ENCODE assay signal across 30 cellular contexts in the genomic region with DNA sequence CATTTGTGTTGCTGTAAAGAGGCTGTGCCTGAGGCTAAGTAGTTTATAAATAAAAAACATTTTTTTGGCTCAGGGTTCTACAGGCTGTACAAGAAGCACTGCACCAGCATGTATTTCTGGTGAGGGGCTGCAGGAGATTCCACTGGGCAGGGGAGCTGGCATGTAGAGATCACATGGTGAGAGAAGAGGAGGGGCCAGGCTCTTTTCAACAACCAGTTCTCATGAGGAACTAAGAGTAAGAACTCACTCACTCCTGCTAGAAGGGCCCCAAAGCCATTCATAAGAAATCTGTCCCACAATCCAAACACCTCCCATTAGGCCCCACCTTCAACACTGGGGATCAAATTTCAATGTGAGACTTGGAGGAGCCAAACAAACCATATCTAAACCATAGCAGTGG.
"Had no signal": no experiment of that assay in that cellular context is flagged by ENCODE, and none has a peak within 500 bp of the region (broad histone marks: within the 10 kb centered on the region; RNA-seq: fewer than 3 reads in every experiment).

No MANE protein-coding gene starts in this region.

- H3K4me1 ChIP-seq: ascending aorta, breast epithelium, foreskin keratinocyte had no signal

- H3K27me3 ChIP-seq: adrenal gland, ascending aorta, breast epithelium, esophagus muscularis mucosa, foreskin keratinocyte, gastrocnemius medialis had no signal

- H3K9me3 ChIP-seq: adrenal gland, ascending aorta, breast epithelium, esophagus muscularis mucosa, gastrocnemius medialis had no signal

- ATAC-seq: activated CD4-positive, CD25-positive, alpha-beta regulatory T cell treated with anti-CD3 and anti-CD28 coated beads, Interleukin-2, amount 50 U/mL, for 24 hours; activated CD8-positive, alpha-beta T cell treated with anti-CD3 and anti-CD28 coated beads for 36 hours; activated naive CD8-positive, alpha-beta T cell treated with anti-CD3 and anti-CD28 coated beads, Interleukin-2, amount 50 U/mL, for 24 hours; activated T-cell treated with anti-CD3 and anti-CD28 coated beads, Interleukin-2, amount 50 U/mL, for 4 hours; activated T-helper 17 cell treated with anti-CD3 and anti-CD28 coated beads, Interleukin-2, amount 50 U/mL, for 72 hours; effector memory CD8-positive, alpha-beta T cell; foreskin keratinocyte; gastrocnemius medialis had no signal

- H3K27me3 Mint-ChIP-seq: activated CD8-positive, alpha-beta T cell treated with anti-CD3 and anti-CD28 coated beads for 36 hours; activated naive CD4-positive, alpha-beta T cell treated with anti-CD3 and anti-CD28 coated beads, Interleukin-2, amount 50 U/mL, for 24 hours; activated naive CD8-positive, alpha-beta T cell treated with anti-CD3 and anti-CD28 coated beads for 36 hours; activated naive CD8-positive, alpha-beta T cell treated with anti-CD3 and anti-CD28 coated beads, Interleukin-2, amount 50 U/mL, for 24 hours; activated T-helper 17 cell treated with anti-CD3 and anti-CD28 coated beads, Interleukin-2, amount 50 U/mL, for 72 hours; brain had no signal

- H3K27ac ChIP-seq: adrenal gland, ascending aorta, breast epithelium, esophagus muscularis mucosa, foreskin keratinocyte, gastrocnemius medialis, VCaP had no signal

- H3K4me1 Mint-ChIP-seq: activated B cell treated with CpG ODN at 0.5 μM for 24 hours; activated naive CD4-positive, alpha-beta T cell treated with anti-CD3 and anti-CD28 coated beads, Interleukin-2, amount 50 U/mL, for 24 hours; activated naive CD8-positive, alpha-beta T cell treated with anti-CD3 and anti-CD28 coated beads for 36 hours; activated naive CD8-positive, alpha-beta T cell treated with anti-CD3 and anti-CD28 coated beads, Interleukin-2, amount 50 U/mL, for 24 hours; activated T-helper 17 cell treated with anti-CD3 and anti-CD28 coated beads, Interleukin-2, amount 50 U/mL, for 72 hours had no signal

- DNase-seq: activated B cell treated with CpG ODN at 0.5 μM for 24 hours; activated CD4-positive, alpha-beta T cell treated with anti-CD3 and anti-CD28 coated beads for 48 hours; activated CD4-positive, alpha-beta T cell treated with anti-CD3 and anti-CD28 coated beads, Interleukin-2, amount 50 U/mL, for 1 hour; activated CD4-positive, alpha-beta T cell treated with anti-CD3 and anti-CD28 coated beads, Interleukin-2, amount 50 U/mL, for 48 hours; activated CD8-positive, alpha-beta memory T cell treated with anti-CD3 and anti-CD28 coated beads for 24 hours; activated CD8-positive, alpha-beta T cell treated with anti-CD3 and anti-CD28 coated beads for 36 hours; activated effector memory CD4-positive, alpha-beta T cell treated with anti-CD3 and anti-CD28 coated beads, Interleukin-2, amount 50 U/mL, for 16 hours; activated naive CD4-positive, alpha-beta T cell treated with anti-CD3 and anti-CD28 coated beads for 36 hours; activated naive CD8-positive, alpha-beta T cell treated with anti-CD3 and anti-CD28 coated beads for 36 hours; activated naive CD8-positive, alpha-beta T cell treated with anti-CD3 and anti-CD28 coated beads, Interleukin-2, amount 50 U/mL, for 24 hours; activated T-cell treated with anti-CD3 and anti-CD28 coated beads, Interleukin-2, amount 50 U/mL, for 4 hours; adrenal gland; amygdala; cortex of kidney; dermis blood vessel endothelial cell; effector CD4-positive, alpha-beta T cell; effector memory CD8-positive, alpha-beta T cell; erythroblast; foreskin keratinocyte; gastrocnemius medialis; glutamatergic neuron; T-helper 2 cell had no signal

- H3K4me3 Mint-ChIP-seq: activated B cell treated with CpG ODN at 0.5 μM for 24 hours; activated CD8-positive, alpha-beta T cell treated with anti-CD3 and anti-CD28 coated beads for 36 hours; activated naive CD4-positive, alpha-beta T cell treated with anti-CD3 and anti-CD28 coated beads for 36 hours; activated naive CD4-positive, alpha-beta T cell treated with anti-CD3 and anti-CD28 coated beads, Interleukin-2, amount 50 U/mL, for 24 hours; activated naive CD8-positive, alpha-beta T cell treated with anti-CD3 and anti-CD28 coated beads for 36 hours; activated naive CD8-positive, alpha-beta T cell treated with anti-CD3 and anti-CD28 coated beads, Interleukin-2, amount 50 U/mL, for 24 hours; activated T-cell treated with anti-CD3 and anti-CD28 coated beads, Interleukin-2, amount 50 U/mL, for 4 hours; activated T-helper 17 cell treated with anti-CD3 and anti-CD28 coated beads, Interleukin-2, amount 50 U/mL, for 72 hours; brain; effector memory CD8-positive, alpha-beta T cell had no signal

- H3K27ac Mint-ChIP-seq: activated B cell treated with CpG ODN at 0.5 μM for 24 hours; activated CD8-positive, alpha-beta T cell treated with anti-CD3 and anti-CD28 coated beads for 36 hours; activated naive CD4-positive, alpha-beta T cell treated with anti-CD3 and anti-CD28 coated beads for 36 hours; activated naive CD4-positive, alpha-beta T cell treated with anti-CD3 and anti-CD28 coated beads, Interleukin-2, amount 50 U/mL, for 24 hours; activated naive CD8-positive, alpha-beta T cell treated with anti-CD3 and anti-CD28 coated beads for 36 hours; activated naive CD8-positive, alpha-beta T cell treated with anti-CD3 and anti-CD28 coated beads, Interleukin-2, amount 50 U/mL, for 24 hours; activated T-helper 17 cell treated with anti-CD3 and anti-CD28 coated beads, Interleukin-2, amount 50 U/mL, for 72 hours; brain; effector memory CD8-positive, alpha-beta T cell had no signal

- H3K9me3 Mint-ChIP-seq: activated B cell treated with CpG ODN at 0.5 μM for 24 hours; activated CD8-positive, alpha-beta T cell treated with anti-CD3 and anti-CD28 coated beads for 36 hours; activated naive CD4-positive, alpha-beta T cell treated with anti-CD3 and anti-CD28 coated beads for 36 hours; activated naive CD4-positive, alpha-beta T cell treated with anti-CD3 and anti-CD28 coated beads, Interleukin-2, amount 50 U/mL, for 24 hours; activated naive CD8-positive, alpha-beta T cell treated with anti-CD3 and anti-CD28 coated beads for 36 hours; activated naive CD8-positive, alpha-beta T cell treated with anti-CD3 and anti-CD28 coated beads, Interleukin-2, amount 50 U/mL, for 24 hours; activated T-cell treated with anti-CD3 and anti-CD28 coated beads, Interleukin-2, amount 50 U/mL, for 4 hours; activated T-helper 17 cell treated with anti-CD3 and anti-CD28 coated beads, Interleukin-2, amount 50 U/mL, for 72 hours; effector memory CD8-positive, alpha-beta T cell had no signal

- H3K36me3 Mint-ChIP-seq: activated naive CD4-positive, alpha-beta T cell treated with anti-CD3 and anti-CD28 coated beads, Interleukin-2, amount 50 U/mL, for 24 hours; activated naive CD8-positive, alpha-beta T cell treated with anti-CD3 and anti-CD28 coated beads for 36 hours; brain had no signal

- H3K4me3 ChIP-seq: adrenal gland, ascending aorta, breast epithelium, esophagus muscularis mucosa, gastrocnemius medialis had no signal

- H3K36me3 ChIP-seq: adrenal gland, ascending aorta, breast epithelium, esophagus muscularis mucosa, gastrocnemius medialis had no signal
